ENCODE assay signal across 4 cellular contexts in genomic region chr16:29772330-29772729, GRCh38. TPM values are rescaled to one million over a fixed set of nuclear protein-coding genes. Genes with fewer than 3 reads are reported as not detected.
"Had no signal": no experiment of that assay in that cellular context is flagged by ENCODE, and none has a peak within 500 bp of the region (broad histone marks: within the 10 kb centered on the region; RNA-seq: fewer than 3 reads in every experiment).

No MANE protein-coding gene starts in this region.

RNA-seq across cellular contexts. Expression of gene ZG16, which starts 5.7 kb away (rescaled TPM):
- total RNA-seq: M059J, PC-3, Right ventricle myocardium inferior, SJCRH30 had no signal

RNA-seq across cellular contexts. Expression of gene C16orf54, which starts 26.5 kb away (rescaled TPM):
- total RNA-seq: PC-3, SJCRH30 had no signal
